ENCODE assay signal across 1 cellular context in genomic region chr2:39399570-39399969, GRCh38.
TF ChIP-seq lines count a peak whose summit lies in the region.

No MANE protein-coding gene starts in this region.

TF ChIP-seq in SK-N-SH, 30 proteins besides CTCF, POLR2A, EP300 and RAD21:
- TF ChIP-seq NFIC (IDR thresholded peaks at IDR 0.05; ENCODE audit: borderline replicate concordance) (peak; percentile 33; the same call in 1 of the 2 replicates), YY1 (IDR thresholded peaks at IDR 0.05; ENCODE audit: low read depth) (no peak), EZH2phosphoT487 (IDR thresholded peaks at IDR 0.05; ENCODE audit: borderline replicate concordance, low read depth) (no peak), JUND (IDR thresholded peaks at IDR 0.05) (no peak), SMC3 (IDR thresholded peaks at IDR 0.05; ENCODE audit: low read depth, low read length) (no peak), NRF1 (IDR thresholded peaks at IDR 0.05; ENCODE audit: low read depth, low read length) (no peak), SIN3A (IDR thresholded peaks at IDR 0.05; ENCODE audit: borderline replicate concordance, low read depth, low read length) (no peak), RXRA (IDR thresholded peaks at IDR 0.05; ENCODE audit: borderline replicate concordance, low read depth) (no peak), USF2 (IDR thresholded peaks at IDR 0.05; ENCODE audit: borderline replicate concordance, low read depth, low read length) (no peak)
- TF ChIP-seq, protein P1, sequence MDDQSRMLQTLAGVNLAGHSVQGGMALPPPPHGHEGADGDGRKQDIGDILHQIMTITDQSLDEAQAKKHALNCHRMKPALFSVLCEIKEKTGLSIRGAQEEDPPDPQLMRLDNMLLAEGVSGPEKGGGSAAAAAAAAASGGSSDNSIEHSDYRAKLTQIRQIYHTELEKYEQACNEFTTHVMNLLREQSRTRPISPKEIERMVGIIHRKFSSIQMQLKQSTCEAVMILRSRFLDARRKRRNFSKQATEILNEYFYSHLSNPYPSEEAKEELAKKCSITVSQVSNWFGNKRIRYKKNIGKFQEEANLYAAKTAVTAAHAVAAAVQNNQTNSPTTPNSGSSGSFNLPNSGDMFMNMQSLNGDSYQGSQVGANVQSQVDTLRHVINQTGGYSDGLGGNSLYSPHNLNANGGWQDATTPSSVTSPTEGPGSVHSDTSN (IDR thresholded peaks at IDR 0.05): peak; percentile 8; the same call in 1 of the 2 replicates
